1 cellular context compared by ENCODE assay signal in the genomic region with DNA sequence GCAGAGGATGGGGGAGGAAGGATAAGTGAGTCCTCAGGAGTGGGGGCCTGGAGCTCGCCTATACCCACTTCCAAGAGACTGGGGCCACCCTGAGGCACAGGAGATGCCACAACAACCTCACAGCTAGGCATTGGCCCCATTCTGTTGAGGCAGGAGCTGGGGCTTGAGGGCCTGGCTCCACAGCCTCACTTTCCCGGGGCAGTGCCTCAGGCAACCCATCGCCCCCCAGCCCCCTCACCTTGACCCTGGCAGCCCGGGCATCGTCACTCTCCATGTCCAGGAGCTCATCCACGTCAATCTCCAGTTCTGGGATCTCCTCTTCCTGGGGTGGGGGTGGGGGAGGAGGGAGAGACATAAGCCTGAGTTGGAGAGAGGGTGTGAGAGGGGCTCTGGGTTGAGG.
A peak's percentile ranks its signal among the peaks of the same experiment; 100 is the strongest.
TF ChIP-seq lines count a peak whose summit lies in the region.

No MANE protein-coding gene starts in this region.

TF ChIP-seq in HepG2, 621 proteins besides CTCF, POLR2A, EP300 and RAD21:
- TF ChIP-seq POLR2AphosphoS5 (IDR thresholded peaks at IDR 0.05; ENCODE audit: low read depth, low read length): peak; percentile 27
- TF ChIP-seq AGO2 (optimal IDR thresholded peaks at IDR 0.05; ENCODE audit: low read depth, low read length): peak; percentile 51
- TF ChIP-seq POLR2G (IDR thresholded peaks at IDR 0.05; ENCODE audit: low read depth, low read length): peak; percentile 21; the same call in 1 of the 2 replicates
- peak; percentile 79 for TF ChIP-seq RBM22 (optimal IDR thresholded peaks at IDR 0.05; ENCODE audit: low read length)
- TF ChIP-seq RARA (CRISPR knock-in tag; IDR thresholded peaks at IDR 0.05): no peak
- no peak for TF ChIP-seq CREB3 (CRISPR knock-in tag; IDR thresholded peaks at IDR 0.05)
- no peak for TF ChIP-seq ZNF547 (CRISPR knock-in tag; IDR thresholded peaks at IDR 0.05)
- TF ChIP-seq HNRNPLL (IDR thresholded peaks at IDR 0.05; ENCODE audit: low read depth, low read length, poor library complexity, severe bottlenecking): peak; percentile 10
TF ChIP-seq in HepG2: peak in this region for 5.
